In the genomic region with DNA sequence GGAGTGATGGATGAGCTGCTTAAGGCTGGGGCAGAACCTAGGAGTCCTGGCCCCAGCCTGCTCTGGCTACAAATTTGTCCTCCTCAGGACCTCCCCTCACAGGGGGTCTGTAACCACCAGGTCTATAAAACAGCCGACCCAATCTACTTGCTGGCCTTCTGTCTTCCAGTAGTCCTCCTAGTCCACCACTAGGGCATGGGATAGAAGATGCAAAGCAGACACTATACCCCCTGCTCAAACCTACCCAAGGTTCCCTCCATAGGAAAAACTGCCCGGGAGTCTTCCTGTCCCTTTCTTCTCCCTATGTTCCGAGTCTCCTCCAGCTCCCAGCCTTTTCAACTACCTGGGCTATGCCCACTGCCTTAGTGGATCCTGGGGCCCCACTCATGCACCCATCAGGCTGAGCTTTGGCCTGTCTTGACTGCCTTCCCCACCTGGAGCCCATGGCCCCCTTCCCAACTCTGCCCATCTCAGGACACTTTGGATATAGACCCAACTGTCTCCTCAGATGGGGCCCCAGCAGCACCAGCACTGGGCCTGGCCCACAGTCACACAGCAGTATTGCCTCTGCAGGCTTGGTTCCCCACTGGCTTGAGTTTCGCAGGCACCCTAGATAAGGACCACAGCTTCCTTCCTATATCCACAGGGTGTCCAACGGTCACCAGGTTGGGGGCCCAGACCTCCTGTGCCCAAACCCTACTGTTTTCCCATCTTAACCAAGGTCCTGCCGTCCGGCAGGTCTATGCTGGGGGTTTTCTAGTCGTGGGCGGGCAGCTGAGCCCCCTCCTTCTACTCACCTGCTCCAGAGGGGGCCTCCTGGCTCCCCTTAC, we compare ENCODE assay signal across 1 cellular context.
TF ChIP-seq lines count a peak whose summit lies in the region.

No MANE protein-coding gene starts in this region.

TF ChIP-seq in IMR-90, 13 proteins besides CTCF, POLR2A, EP300 and RAD21:
- TF ChIP-seq CEBPB (IDR thresholded peaks at IDR 0.05; ENCODE audit: low read depth, low read length), result no peak
- TF ChIP-seq, protein P1, sequence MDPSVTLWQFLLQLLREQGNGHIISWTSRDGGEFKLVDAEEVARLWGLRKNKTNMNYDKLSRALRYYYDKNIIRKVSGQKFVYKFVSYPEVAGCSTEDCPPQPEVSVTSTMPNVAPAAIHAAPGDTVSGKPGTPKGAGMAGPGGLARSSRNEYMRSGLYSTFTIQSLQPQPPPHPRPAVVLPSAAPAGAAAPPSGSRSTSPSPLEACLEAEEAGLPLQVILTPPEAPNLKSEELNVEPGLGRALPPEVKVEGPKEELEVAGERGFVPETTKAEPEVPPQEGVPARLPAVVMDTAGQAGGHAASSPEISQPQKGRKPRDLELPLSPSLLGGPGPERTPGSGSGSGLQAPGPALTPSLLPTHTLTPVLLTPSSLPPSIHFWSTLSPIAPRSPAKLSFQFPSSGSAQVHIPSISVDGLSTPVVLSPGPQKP (IDR thresholded peaks at IDR 0.05; ENCODE audit: borderline replicate concordance, low read depth, low read length), result no peak
- TF ChIP-seq RFX5 (IDR thresholded peaks at IDR 0.05; ENCODE audit: low read depth, low read length), result no peak
- TF ChIP-seq MAFK (IDR thresholded peaks at IDR 0.05; ENCODE audit: low read depth, low read length), result no peak
- no peak for TF ChIP-seq FOS (IDR thresholded peaks at IDR 0.05; ENCODE audit: low read depth, low read length)
